ENCODE assay signal across 1 cellular context in genomic region chr12:64655141-64655540, GRCh38.
TF ChIP-seq lines count a peak whose summit lies in the region.

No MANE protein-coding gene starts in this region.

TF ChIP-seq in GM23338, 12 proteins besides CTCF, POLR2A, EP300 and RAD21 (continued from another document):
- no peak for TF ChIP-seq ZNF462 (CRISPR knock-in tag; IDR thresholded peaks at IDR 0.05)
